1 cellular context compared by ENCODE assay signal in the genomic region with DNA sequence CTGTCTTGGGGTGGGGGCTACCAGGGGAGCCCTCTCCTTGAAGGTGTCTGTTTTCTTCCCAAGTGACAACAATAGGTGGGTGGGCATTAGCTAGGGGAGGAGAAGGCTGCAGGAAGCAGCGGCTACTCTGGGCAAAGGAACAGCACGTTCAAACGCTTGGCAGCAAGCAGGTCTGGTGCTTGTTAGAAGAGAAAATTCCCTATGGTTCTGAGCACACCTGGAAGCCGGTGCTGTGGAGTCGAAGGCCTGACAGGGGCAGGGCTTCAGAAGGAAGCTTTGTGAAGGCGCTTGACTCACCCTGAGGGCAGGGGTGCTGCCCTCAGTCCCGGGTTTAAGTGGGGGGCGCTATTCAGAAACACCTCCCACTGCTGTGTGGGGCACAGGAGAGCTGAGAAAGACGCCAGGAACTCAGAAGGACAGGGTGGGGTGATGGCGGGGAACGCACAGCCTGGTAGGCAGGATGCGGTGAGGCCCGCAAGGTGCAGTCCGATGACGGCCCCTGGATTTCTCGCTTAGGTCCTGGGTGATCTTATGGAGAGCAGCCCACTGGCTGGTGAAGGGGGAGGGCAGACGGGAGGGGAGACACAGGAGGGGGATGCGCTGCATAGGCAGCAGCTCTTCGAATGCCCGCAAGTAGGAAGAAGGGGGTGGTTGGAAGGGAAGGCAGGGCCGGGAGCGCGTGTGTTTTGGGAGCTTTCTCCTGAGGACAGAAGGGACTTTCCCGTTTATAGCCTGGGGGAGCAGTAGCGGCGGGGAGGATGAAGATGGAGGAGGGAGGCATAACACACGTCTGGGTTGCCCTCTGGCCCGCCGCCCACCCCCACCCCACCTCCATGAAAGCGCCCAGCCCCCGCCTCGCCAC.
TF ChIP-seq lines count a peak whose summit lies in the region.

No MANE protein-coding gene starts in this region.

TF ChIP-seq in GM23338, 12 proteins besides CTCF, POLR2A, EP300 and RAD21:
- TF ChIP-seq EZH2phosphoT487 (IDR thresholded peaks at IDR 0.05; ENCODE audit: unreplicated experiment) = no peak
- TF ChIP-seq JUNB (IDR thresholded peaks at IDR 0.05; ENCODE audit: unreplicated experiment) = no peak
- TF ChIP-seq, protein P1, sequence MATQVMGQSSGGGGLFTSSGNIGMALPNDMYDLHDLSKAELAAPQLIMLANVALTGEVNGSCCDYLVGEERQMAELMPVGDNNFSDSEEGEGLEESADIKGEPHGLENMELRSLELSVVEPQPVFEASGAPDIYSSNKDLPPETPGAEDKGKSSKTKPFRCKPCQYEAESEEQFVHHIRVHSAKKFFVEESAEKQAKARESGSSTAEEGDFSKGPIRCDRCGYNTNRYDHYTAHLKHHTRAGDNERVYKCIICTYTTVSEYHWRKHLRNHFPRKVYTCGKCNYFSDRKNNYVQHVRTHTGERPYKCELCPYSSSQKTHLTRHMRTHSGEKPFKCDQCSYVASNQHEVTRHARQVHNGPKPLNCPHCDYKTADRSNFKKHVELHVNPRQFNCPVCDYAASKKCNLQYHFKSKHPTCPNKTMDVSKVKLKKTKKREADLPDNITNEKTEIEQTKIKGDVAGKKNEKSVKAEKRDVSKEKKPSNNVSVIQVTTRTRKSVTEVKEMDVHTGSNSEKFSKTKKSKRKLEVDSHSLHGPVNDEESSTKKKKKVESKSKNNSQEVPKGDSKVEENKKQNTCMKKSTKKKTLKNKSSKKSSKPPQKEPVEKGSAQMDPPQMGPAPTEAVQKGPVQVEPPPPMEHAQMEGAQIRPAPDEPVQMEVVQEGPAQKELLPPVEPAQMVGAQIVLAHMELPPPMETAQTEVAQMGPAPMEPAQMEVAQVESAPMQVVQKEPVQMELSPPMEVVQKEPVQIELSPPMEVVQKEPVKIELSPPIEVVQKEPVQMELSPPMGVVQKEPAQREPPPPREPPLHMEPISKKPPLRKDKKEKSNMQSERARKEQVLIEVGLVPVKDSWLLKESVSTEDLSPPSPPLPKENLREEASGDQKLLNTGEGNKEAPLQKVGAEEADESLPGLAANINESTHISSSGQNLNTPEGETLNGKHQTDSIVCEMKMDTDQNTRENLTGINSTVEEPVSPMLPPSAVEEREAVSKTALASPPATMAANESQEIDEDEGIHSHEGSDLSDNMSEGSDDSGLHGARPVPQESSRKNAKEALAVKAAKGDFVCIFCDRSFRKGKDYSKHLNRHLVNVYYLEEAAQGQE (IDR thresholded peaks at IDR 0.05; ENCODE audit: unreplicated experiment) = no peak
- TF ChIP-seq NANOG (IDR thresholded peaks at IDR 0.05; ENCODE audit: borderline replicate concordance) = no peak
- no peak for TF ChIP-seq ZNF331 (CRISPR knock-in tag; IDR thresholded peaks at IDR 0.05; ENCODE audit: low read depth)
- TF ChIP-seq ETS1 (IDR thresholded peaks at IDR 0.05) = no peak
- TF ChIP-seq STAT1 (IDR thresholded peaks at IDR 0.05; ENCODE audit: unreplicated experiment) = no peak
- TF ChIP-seq CREB1 (CRISPR knock-in tag; IDR thresholded peaks at IDR 0.05; ENCODE audit: low read depth) = no peak
- no peak for TF ChIP-seq POLR2AphosphoS5 (IDR thresholded peaks at IDR 0.05; ENCODE audit: low read depth)
- TF ChIP-seq ZNF462 (CRISPR knock-in tag; IDR thresholded peaks at IDR 0.05) = no peak
- no peak for TF ChIP-seq EZH2 (IDR thresholded peaks at IDR 0.05; ENCODE audit: low read depth, unreplicated experiment)
- TF ChIP-seq ZNF114 (CRISPR knock-in tag; IDR thresholded peaks at IDR 0.05) = no peak
